ENCODE assay signal across 26 cellular contexts in the genomic region with DNA sequence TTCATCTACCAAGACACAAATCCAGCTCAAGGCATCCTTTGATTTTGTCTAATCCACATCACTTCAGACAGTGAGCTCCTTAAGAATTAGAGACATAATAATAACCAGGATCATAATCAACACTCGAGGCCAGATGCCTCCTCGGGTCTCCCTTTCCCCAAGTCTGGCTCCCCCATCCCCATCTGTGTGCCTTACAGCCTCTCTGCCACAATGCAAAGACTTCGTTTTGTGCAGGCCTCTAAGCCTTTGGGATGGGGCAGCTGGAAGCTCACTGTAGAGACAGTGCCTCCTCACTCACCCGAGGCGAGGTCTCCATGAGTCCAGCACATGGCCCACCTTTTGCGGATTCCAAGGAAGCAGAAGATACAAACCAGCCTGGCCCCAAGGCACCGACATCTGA. TPM values are rescaled to one million over a fixed set of nuclear protein-coding genes. Genes with fewer than 3 reads are reported as not detected.
DNase-seq lines count a peak whose midpoint lies in the region; ATAC-seq, FAIRE-seq and TF ChIP-seq lines count a peak whose summit lies in the region.
"Had no signal": no experiment of that assay in that cellular context is flagged by ENCODE, and none has a peak within 500 bp of the region (broad histone marks: within the 10 kb centered on the region; RNA-seq: fewer than 3 reads in every experiment).

No MANE protein-coding gene starts in this region.

- H3K36me3 ChIP-seq in WERI-Rb-1 = peaks cover 11% of the 10 kb centered on the region
- no peaks in the 10 kb centered on the region for H3K36me3 ChIP-seq in upper lobe of right lung
- no peaks in the 10 kb centered on the region for H3K36me3 ChIP-seq in psoas muscle (ENCODE audit: insufficient read depth in 1 of 2, low read depth in 1 of 2)
- H3K36me3 ChIP-seq: BE2C, HAP-1 had no signal

- WGBS in psoas muscle, 3 donors = 89 to 91% (median 89%) methylated on average over 7 of the region's 7 CpGs

- H3K4me1 ChIP-seq in upper lobe of right lung (no peaks in the 10 kb centered on the region), psoas muscle (no peaks in the 10 kb centered on the region)
- H3K4me1 ChIP-seq: A549, BE2C, HAP-1 had no signal

- intact Hi-C loops in upper lobe of right lung (cut with DNase I) (no loop called here), psoas muscle (cut with DNase I) (no loop called here)

- H3K27me3 ChIP-seq in WERI-Rb-1 (ENCODE audit: insufficient read depth, low read depth, severe bottlenecking) (no peaks in the 10 kb centered on the region), upper lobe of right lung (no peaks in the 10 kb centered on the region), psoas muscle (ENCODE audit: insufficient read depth in 3 of 3, low read length in 2 of 3) (no peaks in the 10 kb centered on the region)
- H3K27me3 ChIP-seq: BE2C; BLaER1 treated with 17β-estradiol and CSF1 and Interleukin-3, amounts not matched to agents 10 nM and 100 nM had no signal

- FAIRE-seq in D721Med (lab: Jason Lieb, UNC) = peak; percentile 85
- FAIRE-seq: A549, GM12891, GM18507, H54 had no signal

- ATAC-seq in upper lobe of right lung (no peak), GM21825 (IDR thresholded peaks at IDR 0.05; ENCODE audit: unreplicated experiment) (no peak), psoas muscle (no peak)
- ATAC-seq: A549 had no signal

- H3K27ac ChIP-seq in WERI-Rb-1 (peak overlapping the region; percentile 35; the same call in 1 of the 2 replicates), upper lobe of right lung (no peak overlapping the region), psoas muscle (no peak overlapping the region)
- H3K27ac ChIP-seq: A549; BLaER1 treated with 17β-estradiol and CSF1 and Interleukin-3, amounts not matched to agents 10 nM and 100 nM had no signal

- H3K9me3 ChIP-seq in WERI-Rb-1 (ENCODE audit: severe bottlenecking) (no peaks in the 10 kb centered on the region), upper lobe of right lung (no peaks in the 10 kb centered on the region), psoas muscle (no peaks in the 10 kb centered on the region)
- H3K9me3 ChIP-seq: A549; BE2C; BLaER1 treated with 17β-estradiol and CSF1 and Interleukin-3, amounts not matched to agents 10 nM and 100 nM; HAP-1 had no signal

- H3K4me3 ChIP-seq in WERI-Rb-1 (ENCODE audit: low read depth, low read length) = no peak overlapping the region
- H3K4me3 ChIP-seq in upper lobe of right lung = no peak overlapping the region
- H3K4me3 ChIP-seq in psoas muscle = no peak overlapping the region
- H3K4me3 ChIP-seq: A549; BLaER1 treated with 17β-estradiol and CSF1 and Interleukin-3, amounts not matched to agents 10 nM and 100 nM; HAP-1 had no signal

- DNase-seq in D721Med (ENCODE audit: insufficient read length, low spot score) (no peak), NCI-H524 treated with DMSO at 0.1 percent for 48 hours (lab: John Stamatoyannopoulos, UW) (peak; percentile 31), WERI-Rb-1 (peak; percentile 90), upper lobe of right lung (peak; percentile 32), occipital lobe (lab: John Stamatoyannopoulos, UW) (no peak), psoas muscle (no peak)
- DNase-seq: 8988T; ACHN; AML-193; BE2C; CD4-positive, alpha-beta T cell; CD8-positive, alpha-beta memory T cell; DMS53; DMS79 treated with DMSO at 0.1 percent for 48 hours; GF-D8; GOT3; HFFc6 had no signal

- TF ChIP-seq CTCF in D721Med (IDR thresholded peaks at IDR 0.05; ENCODE audit: insufficient read depth, missing control alignments) (no peak), WERI-Rb-1 (IDR thresholded peaks at IDR 0.05; ENCODE audit: low read depth, low read length) (0 out of 2 replicates have a peak, but pooled peaks have one; percentile 5), upper lobe of right lung (IDR thresholded peaks at IDR 0.05) (no peak), psoas muscle (IDR thresholded peaks at IDR 0.05) (no peak)

RNA-seq across cellular contexts. Expression of a gene that starts 30.3 kb away (rescaled TPM):
- not detected for total RNA-seq in upper lobe of right lung
- 20.6 TPM for total RNA-seq in occipital lobe
- not detected for total RNA-seq in psoas muscle
- polyA plus RNA-seq in psoas muscle = under 1 TPM in 1 of 3 donors, not detected in 2; 0.06 TPM
- total RNA-seq: CD4-positive, alpha-beta T cell; CD8-positive, alpha-beta memory T cell; G401; HFFc6 had no signal
- polyA plus RNA-seq: A549, CD14-positive monocyte had no signal

Comparison
In these comparisons a context has a peak if more than half of its experiments do, and no peak if none do; other contexts are left out.
1. DNase-seq: peak in NCI-H524 treated with DMSO at 0.1 percent for 48 hours (single experiment), WERI-Rb-1 (single experiment) and upper lobe of right lung (single experiment); none in D721Med (single experiment), occipital lobe (single experiment) and psoas muscle (0 of 2).
2. RNA of a gene that starts 30.3 kb away (total RNA-seq): 20.6 TPM in occipital lobe (single experiment); not detected in upper lobe of right lung (single experiment) and not detected in psoas muscle; every median in the first group is over 10 times any median in the second.